In the genomic region with DNA sequence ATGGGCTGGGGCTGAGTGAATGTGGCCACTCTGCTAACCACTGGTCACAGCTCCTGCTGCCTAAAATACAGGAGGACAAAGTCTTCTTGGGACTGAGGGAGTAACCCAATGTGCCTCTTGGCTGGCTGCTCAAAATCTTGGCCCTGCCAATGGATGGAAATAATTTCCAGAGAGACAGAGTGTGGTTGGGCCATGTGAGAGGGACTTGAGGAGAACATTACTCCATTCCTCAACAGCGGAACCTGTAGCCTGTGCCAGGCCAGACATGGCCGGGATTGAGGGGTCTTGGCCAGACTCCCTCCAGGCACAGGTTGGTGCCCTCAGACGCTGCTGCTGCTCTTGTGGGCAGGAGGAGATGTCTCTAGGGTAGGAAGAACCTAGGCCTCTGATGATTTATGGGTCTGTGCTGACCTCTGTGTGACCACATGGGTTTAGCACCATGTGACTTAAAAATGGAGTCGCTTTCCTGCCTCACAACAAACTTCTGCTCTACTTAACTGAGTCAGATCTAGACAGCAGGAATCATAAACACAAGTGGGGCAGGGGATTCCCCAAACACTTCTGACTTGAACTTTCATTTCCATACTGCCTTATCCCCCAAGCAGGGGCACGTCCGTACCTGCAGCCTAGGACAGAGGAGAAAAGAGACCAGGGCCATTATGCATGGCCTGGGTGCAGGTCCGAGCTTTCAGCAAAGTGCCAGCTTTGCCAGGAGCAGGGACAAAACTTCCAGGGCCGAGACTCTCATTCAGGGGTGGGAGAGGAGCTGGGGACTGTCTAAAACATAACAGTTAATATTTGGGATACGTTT, we compare ENCODE assay signal across 1 cellular context.
TF ChIP-seq lines count a peak whose summit lies in the region.

No MANE protein-coding gene starts in this region.

TF ChIP-seq in K562, 482 proteins besides CTCF, POLR2A, EP300 and RAD21 (continued from another document and continues in another):
- TF ChIP-seq, protein P1, sequence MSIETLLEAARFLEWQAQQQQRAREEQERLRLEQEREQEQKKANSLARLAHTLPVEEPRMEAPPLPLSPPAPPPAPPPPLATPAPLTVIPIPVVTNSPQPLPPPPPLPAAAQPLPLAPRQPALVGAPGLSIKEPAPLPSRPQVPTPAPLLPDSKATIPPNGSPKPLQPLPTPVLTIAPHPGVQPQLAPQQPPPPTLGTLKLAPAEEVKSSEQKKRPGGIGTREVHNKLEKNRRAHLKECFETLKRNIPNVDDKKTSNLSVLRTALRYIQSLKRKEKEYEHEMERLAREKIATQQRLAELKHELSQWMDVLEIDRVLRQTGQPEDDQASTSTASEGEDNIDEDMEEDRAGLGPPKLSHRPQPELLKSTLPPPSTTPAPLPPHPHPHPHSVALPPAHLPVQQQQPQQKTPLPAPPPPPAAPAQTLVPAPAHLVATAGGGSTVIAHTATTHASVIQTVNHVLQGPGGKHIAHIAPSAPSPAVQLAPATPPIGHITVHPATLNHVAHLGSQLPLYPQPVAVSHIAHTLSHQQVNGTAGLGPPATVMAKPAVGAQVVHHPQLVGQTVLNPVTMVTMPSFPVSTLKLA (conservative IDR thresholded peaks at IDR 0.05), result peak in 1 of 2 experiments; percentile 25; a peak in 1 of 4 replicates
- TF ChIP-seq ZNF778 (CRISPR knock-in tag; IDR thresholded peaks at IDR 0.05) (no peak), RBM22 (IDR thresholded peaks at IDR 0.05; ENCODE audit: low read depth, low read length, poor library complexity, severe bottlenecking) (no peak), MYBL2 (IDR thresholded peaks at IDR 0.05; ENCODE audit: low read depth) (no peak), MYBL2 (CRISPR knock-in tag; IDR thresholded peaks at IDR 0.05; ENCODE audit: borderline replicate concordance) (no peak), MEF2D (tag; conservative IDR thresholded peaks at IDR 0.05; ENCODE audit: low read depth) (peak; percentile 39; the same call in 1 of the 2 replicates), TCF7 (IDR thresholded peaks at IDR 0.05; ENCODE audit: borderline replicate concordance) (no peak), HDGF (IDR thresholded peaks at IDR 0.05) (no peak), JUNB (CRISPR knock-in tag; conservative IDR thresholded peaks at IDR 0.05) (no peak), NFIX (CRISPR knock-in tag; IDR thresholded peaks at IDR 0.05; ENCODE audit: low read depth) (no peak), ZBTB7A (IDR thresholded peaks at IDR 0.05; ENCODE audit: borderline replicate concordance, control insufficient read depth, low read depth, low read length) (no peak), PTTG1 (tag; IDR thresholded peaks at IDR 0.05; ENCODE audit: low read depth) (0 out of 2 replicates have a peak, but pooled peaks have one; percentile 35), ZNF184 (CRISPR knock-in tag; IDR thresholded peaks at IDR 0.05) (no peak), SAFB2 (IDR thresholded peaks at IDR 0.05; ENCODE audit: borderline replicate concordance, low read depth, low read length, severe bottlenecking) (no peak), NRF1 (conservative IDR thresholded peaks at IDR 0.05 in 1 of 2, IDR thresholded peaks at IDR 0.05 in 1 of 2) (no peak)
- TF ChIP-seq, protein P2, sequence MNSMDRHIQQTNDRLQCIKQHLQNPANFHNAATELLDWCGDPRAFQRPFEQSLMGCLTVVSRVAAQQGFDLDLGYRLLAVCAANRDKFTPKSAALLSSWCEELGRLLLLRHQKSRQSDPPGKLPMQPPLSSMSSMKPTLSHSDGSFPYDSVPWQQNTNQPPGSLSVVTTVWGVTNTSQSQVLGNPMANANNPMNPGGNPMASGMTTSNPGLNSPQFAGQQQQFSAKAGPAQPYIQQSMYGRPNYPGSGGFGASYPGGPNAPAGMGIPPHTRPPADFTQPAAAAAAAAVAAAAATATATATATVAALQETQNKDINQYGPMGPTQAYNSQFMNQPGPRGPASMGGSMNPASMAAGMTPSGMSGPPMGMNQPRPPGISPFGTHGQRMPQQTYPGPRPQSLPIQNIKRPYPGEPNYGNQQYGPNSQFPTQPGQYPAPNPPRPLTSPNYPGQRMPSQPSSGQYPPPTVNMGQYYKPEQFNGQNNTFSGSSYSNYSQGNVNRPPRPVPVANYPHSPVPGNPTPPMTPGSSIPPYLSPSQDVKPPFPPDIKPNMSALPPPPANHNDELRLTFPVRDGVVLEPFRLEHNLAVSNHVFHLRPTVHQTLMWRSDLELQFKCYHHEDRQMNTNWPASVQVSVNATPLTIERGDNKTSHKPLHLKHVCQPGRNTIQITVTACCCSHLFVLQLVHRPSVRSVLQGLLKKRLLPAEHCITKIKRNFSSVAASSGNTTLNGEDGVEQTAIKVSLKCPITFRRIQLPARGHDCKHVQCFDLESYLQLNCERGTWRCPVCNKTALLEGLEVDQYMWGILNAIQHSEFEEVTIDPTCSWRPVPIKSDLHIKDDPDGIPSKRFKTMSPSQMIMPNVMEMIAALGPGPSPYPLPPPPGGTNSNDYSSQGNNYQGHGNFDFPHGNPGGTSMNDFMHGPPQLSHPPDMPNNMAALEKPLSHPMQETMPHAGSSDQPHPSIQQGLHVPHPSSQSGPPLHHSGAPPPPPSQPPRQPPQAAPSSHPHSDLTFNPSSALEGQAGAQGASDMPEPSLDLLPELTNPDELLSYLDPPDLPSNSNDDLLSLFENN (IDR thresholded peaks at IDR 0.05; ENCODE audit: low read depth in 2 of 2, low read length in 2 of 2), result no peak
- TF ChIP-seq, protein P3, sequence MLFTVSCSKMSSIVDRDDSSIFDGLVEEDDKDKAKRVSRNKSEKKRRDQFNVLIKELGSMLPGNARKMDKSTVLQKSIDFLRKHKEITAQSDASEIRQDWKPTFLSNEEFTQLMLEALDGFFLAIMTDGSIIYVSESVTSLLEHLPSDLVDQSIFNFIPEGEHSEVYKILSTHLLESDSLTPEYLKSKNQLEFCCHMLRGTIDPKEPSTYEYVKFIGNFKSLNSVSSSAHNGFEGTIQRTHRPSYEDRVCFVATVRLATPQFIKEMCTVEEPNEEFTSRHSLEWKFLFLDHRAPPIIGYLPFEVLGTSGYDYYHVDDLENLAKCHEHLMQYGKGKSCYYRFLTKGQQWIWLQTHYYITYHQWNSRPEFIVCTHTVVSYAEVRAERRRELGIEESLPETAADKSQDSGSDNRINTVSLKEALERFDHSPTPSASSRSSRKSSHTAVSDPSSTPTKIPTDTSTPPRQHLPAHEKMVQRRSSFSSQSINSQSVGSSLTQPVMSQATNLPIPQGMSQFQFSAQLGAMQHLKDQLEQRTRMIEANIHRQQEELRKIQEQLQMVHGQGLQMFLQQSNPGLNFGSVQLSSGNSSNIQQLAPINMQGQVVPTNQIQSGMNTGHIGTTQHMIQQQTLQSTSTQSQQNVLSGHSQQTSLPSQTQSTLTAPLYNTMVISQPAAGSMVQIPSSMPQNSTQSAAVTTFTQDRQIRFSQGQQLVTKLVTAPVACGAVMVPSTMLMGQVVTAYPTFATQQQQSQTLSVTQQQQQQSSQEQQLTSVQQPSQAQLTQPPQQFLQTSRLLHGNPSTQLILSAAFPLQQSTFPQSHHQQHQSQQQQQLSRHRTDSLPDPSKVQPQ (CRISPR knock-in tag; IDR thresholded peaks at IDR 0.05; ENCODE audit: borderline replicate concordance), result 0 out of 2 replicates have a peak, but pooled peaks have one; percentile 65
- TF ChIP-seq, protein P4, sequence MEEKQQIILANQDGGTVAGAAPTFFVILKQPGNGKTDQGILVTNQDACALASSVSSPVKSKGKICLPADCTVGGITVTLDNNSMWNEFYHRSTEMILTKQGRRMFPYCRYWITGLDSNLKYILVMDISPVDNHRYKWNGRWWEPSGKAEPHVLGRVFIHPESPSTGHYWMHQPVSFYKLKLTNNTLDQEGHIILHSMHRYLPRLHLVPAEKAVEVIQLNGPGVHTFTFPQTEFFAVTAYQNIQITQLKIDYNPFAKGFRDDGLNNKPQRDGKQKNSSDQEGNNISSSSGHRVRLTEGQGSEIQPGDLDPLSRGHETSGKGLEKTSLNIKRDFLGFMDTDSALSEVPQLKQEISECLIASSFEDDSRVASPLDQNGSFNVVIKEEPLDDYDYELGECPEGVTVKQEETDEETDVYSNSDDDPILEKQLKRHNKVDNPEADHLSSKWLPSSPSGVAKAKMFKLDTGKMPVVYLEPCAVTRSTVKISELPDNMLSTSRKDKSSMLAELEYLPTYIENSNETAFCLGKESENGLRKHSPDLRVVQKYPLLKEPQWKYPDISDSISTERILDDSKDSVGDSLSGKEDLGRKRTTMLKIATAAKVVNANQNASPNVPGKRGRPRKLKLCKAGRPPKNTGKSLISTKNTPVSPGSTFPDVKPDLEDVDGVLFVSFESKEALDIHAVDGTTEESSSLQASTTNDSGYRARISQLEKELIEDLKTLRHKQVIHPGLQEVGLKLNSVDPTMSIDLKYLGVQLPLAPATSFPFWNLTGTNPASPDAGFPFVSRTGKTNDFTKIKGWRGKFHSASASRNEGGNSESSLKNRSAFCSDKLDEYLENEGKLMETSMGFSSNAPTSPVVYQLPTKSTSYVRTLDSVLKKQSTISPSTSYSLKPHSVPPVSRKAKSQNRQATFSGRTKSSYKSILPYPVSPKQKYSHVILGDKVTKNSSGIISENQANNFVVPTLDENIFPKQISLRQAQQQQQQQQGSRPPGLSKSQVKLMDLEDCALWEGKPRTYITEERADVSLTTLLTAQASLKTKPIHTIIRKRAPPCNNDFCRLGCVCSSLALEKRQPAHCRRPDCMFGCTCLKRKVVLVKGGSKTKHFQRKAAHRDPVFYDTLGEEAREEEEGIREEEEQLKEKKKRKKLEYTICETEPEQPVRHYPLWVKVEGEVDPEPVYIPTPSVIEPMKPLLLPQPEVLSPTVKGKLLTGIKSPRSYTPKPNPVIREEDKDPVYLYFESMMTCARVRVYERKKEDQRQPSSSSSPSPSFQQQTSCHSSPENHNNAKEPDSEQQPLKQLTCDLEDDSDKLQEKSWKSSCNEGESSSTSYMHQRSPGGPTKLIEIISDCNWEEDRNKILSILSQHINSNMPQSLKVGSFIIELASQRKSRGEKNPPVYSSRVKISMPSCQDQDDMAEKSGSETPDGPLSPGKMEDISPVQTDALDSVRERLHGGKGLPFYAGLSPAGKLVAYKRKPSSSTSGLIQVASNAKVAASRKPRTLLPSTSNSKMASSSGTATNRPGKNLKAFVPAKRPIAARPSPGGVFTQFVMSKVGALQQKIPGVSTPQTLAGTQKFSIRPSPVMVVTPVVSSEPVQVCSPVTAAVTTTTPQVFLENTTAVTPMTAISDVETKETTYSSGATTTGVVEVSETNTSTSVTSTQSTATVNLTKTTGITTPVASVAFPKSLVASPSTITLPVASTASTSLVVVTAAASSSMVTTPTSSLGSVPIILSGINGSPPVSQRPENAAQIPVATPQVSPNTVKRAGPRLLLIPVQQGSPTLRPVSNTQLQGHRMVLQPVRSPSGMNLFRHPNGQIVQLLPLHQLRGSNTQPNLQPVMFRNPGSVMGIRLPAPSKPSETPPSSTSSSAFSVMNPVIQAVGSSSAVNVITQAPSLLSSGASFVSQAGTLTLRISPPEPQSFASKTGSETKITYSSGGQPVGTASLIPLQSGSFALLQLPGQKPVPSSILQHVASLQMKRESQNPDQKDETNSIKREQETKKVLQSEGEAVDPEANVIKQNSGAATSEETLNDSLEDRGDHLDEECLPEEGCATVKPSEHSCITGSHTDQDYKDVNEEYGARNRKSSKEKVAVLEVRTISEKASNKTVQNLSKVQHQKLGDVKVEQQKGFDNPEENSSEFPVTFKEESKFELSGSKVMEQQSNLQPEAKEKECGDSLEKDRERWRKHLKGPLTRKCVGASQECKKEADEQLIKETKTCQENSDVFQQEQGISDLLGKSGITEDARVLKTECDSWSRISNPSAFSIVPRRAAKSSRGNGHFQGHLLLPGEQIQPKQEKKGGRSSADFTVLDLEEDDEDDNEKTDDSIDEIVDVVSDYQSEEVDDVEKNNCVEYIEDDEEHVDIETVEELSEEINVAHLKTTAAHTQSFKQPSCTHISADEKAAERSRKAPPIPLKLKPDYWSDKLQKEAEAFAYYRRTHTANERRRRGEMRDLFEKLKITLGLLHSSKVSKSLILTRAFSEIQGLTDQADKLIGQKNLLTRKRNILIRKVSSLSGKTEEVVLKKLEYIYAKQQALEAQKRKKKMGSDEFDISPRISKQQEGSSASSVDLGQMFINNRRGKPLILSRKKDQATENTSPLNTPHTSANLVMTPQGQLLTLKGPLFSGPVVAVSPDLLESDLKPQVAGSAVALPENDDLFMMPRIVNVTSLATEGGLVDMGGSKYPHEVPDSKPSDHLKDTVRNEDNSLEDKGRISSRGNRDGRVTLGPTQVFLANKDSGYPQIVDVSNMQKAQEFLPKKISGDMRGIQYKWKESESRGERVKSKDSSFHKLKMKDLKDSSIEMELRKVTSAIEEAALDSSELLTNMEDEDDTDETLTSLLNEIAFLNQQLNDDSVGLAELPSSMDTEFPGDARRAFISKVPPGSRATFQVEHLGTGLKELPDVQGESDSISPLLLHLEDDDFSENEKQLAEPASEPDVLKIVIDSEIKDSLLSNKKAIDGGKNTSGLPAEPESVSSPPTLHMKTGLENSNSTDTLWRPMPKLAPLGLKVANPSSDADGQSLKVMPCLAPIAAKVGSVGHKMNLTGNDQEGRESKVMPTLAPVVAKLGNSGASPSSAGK (IDR thresholded peaks at IDR 0.05), result peak; percentile 37; the same call in 1 of the 2 replicates
- TF ChIP-seq, protein P5, sequence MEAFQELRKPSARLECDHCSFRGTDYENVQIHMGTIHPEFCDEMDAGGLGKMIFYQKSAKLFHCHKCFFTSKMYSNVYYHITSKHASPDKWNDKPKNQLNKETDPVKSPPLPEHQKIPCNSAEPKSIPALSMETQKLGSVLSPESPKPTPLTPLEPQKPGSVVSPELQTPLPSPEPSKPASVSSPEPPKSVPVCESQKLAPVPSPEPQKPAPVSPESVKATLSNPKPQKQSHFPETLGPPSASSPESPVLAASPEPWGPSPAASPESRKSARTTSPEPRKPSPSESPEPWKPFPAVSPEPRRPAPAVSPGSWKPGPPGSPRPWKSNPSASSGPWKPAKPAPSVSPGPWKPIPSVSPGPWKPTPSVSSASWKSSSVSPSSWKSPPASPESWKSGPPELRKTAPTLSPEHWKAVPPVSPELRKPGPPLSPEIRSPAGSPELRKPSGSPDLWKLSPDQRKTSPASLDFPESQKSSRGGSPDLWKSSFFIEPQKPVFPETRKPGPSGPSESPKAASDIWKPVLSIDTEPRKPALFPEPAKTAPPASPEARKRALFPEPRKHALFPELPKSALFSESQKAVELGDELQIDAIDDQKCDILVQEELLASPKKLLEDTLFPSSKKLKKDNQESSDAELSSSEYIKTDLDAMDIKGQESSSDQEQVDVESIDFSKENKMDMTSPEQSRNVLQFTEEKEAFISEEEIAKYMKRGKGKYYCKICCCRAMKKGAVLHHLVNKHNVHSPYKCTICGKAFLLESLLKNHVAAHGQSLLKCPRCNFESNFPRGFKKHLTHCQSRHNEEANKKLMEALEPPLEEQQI (IDR thresholded peaks at IDR 0.05), result no peak
- TF ChIP-seq, protein P6, sequence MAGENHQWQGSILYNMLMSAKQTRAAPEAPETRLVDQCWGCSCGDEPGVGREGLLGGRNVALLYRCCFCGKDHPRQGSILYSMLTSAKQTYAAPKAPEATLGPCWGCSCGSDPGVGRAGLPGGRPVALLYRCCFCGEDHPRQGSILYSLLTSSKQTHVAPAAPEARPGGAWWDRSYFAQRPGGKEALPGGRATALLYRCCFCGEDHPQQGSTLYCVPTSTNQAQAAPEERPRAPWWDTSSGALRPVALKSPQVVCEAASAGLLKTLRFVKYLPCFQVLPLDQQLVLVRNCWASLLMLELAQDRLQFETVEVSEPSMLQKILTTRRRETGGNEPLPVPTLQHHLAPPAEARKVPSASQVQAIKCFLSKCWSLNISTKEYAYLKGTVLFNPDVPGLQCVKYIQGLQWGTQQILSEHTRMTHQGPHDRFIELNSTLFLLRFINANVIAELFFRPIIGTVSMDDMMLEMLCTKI (IDR thresholded peaks at IDR 0.05; ENCODE audit: partially characterized antibody), result no peak
- TF ChIP-seq, protein P7, sequence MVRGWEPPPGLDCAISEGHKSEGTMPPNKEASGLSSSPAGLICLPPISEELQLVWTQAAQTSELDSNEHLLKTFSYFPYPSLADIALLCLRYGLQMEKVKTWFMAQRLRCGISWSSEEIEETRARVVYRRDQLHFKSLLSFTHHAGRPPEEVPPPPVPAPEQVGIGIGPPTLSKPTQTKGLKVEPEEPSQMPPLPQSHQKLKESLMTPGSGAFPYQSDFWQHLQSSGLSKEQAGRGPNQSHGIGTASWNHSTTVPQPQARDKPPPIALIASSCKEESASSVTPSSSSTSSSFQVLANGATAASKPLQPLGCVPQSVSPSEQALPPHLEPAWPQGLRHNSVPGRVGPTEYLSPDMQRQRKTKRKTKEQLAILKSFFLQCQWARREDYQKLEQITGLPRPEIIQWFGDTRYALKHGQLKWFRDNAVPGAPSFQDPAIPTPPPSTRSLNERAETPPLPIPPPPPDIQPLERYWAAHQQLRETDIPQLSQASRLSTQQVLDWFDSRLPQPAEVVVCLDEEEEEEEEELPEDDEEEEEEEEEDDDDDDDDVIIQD (CRISPR knock-in tag; IDR thresholded peaks at IDR 0.05), result no peak
